Comparison of ENCODE assay signal across 10 cellular contexts in genomic region chr10:79098596-79099015, GRCh38. TPM values are rescaled to one million over a fixed set of nuclear protein-coding genes. Genes with fewer than 3 reads are reported as not detected.
DNase-seq lines count a peak whose midpoint lies in the region; ATAC-seq and TF ChIP-seq lines count a peak whose summit lies in the region.
"Had no signal": no experiment of that assay in that cellular context is flagged by ENCODE, and none has a peak within 500 bp of the region (broad histone marks: within the 10 kb centered on the region; RNA-seq: fewer than 3 reads in every experiment).

No MANE protein-coding gene starts in this region.

- H3K4me1 Mint-ChIP-seq in CD8-positive, alpha-beta memory T cell, result peaks cover 23 to 57% (median 31%) of the 10 kb centered on the region in 3 donors

- peak; percentile 69 for DNase-seq in GM10248 (ENCODE audit: extremely low spot score)
- peak; percentile 70 for DNase-seq in RPMI8226
- no peak for DNase-seq in testis
- DNase-seq in CD8-positive, alpha-beta memory T cell, result no peak
- DNase-seq in DMS53 treated with DMSO at 0.1 percent for 48 hours (lab: John Stamatoyannopoulos, UW; ENCODE audit: unreplicated experiment), result no peak
- DNase-seq in activated CD8-positive, alpha-beta memory T cell treated with anti-CD3 and anti-CD28 coated beads, Interleukin-2, amount 50 U/mL, for 4 hours, result no peak
- DNase-seq: activated CD4-positive, alpha-beta T cell treated with anti-CD3 and anti-CD28 coated beads, Interleukin-2, amount 50 U/mL, for 48 hours had no signal

- TF ChIP-seq POLR2A in testis (IDR thresholded peaks at IDR 0.05), result no peak

- peaks cover 40% of the 10 kb centered on the region for H3K4me1 ChIP-seq in testis
- peaks cover 22% of the 10 kb centered on the region for H3K4me1 ChIP-seq in CD8-positive, alpha-beta memory T cell (ENCODE audit: insufficient read depth, low read length)

- POLR2A ChIA-PET in GM10248 (lab: Yijun Ruan, JAX), result interaction anchor here (0.5 kb wide), 1 partner anchor 277 kb away, joined by 3 read pairs; no protein-coding TSS in a partner anchor
- POLR2A ChIA-PET in CD8-positive, alpha-beta memory T cell (lab: Charles Lee), result no interaction called here

- 81 to 92% methylated on average over 10 of the region's 10 CpGs for WGBS in testis, 2 donors

- TF ChIP-seq CTCF in GM10248 (IDR thresholded peaks at IDR 0.05; ENCODE audit: control extremely low read depth, extremely low read depth, low read depth, missing control alignments) (no peak), testis (IDR thresholded peaks at IDR 0.05) (no peak)

- no peaks in the 10 kb centered on the region for H3K36me3 ChIP-seq in testis (ENCODE audit: low read depth, missing control alignments)
- H3K36me3 ChIP-seq in CD8-positive, alpha-beta memory T cell (ENCODE audit: insufficient read depth, low read length), result no peaks in the 10 kb centered on the region

- no peaks in the 10 kb centered on the region for H3K27me3 ChIP-seq in testis
- H3K27me3 ChIP-seq in CD8-positive, alpha-beta memory T cell (ENCODE audit: insufficient read depth, low read length, poor library complexity, severe bottlenecking), result no peaks in the 10 kb centered on the region

- no peaks in the 10 kb centered on the region for H3K36me3 Mint-ChIP-seq in CD8-positive, alpha-beta memory T cell

- peak overlapping the region in 1 of 7 donors; percentile 48 for H3K4me3 Mint-ChIP-seq in CD8-positive, alpha-beta memory T cell

- peak; percentile 67 for ATAC-seq in GM19438 (IDR thresholded peaks at IDR 0.05; ENCODE audit: low read depth, unreplicated experiment)
- peak; percentile 90 for ATAC-seq in HG03025 (IDR thresholded peaks at IDR 0.05; ENCODE audit: low FRiP score, unreplicated experiment)

- no peaks in the 10 kb centered on the region for H3K9me3 ChIP-seq in testis
- H3K9me3 ChIP-seq in CD8-positive, alpha-beta memory T cell (ENCODE audit: low read length), result no peaks in the 10 kb centered on the region

- peak overlapping the region in 1 of 8 donors; percentile 54 for H3K27ac Mint-ChIP-seq in CD8-positive, alpha-beta memory T cell

- CTCF ChIA-PET in GM10248 (lab: Yijun Ruan, JAX), result interaction anchor here (0.7 to 1.3 kb wide), 4 partner anchors 11 to 96 kb away, joined by 3 to 6 read pairs (median 4); no protein-coding TSS in a partner anchor
- CTCF ChIA-PET in CD8-positive, alpha-beta memory T cell (lab: Charles Lee), result interaction anchor here (1.2 kb wide), 1 partner anchor 32 kb away, joined by 3 read pairs; no protein-coding TSS in a partner anchor

- intact Hi-C loops in testis (cut with DNase I; ENCODE audit: low total_unique reads), result no loop called here

- H3K27me3 Mint-ChIP-seq in CD8-positive, alpha-beta memory T cell, result peaks cover 0 to 2% of the 10 kb centered on the region in 2 donors

- no peak overlapping the region for H3K27ac ChIP-seq in testis
- H3K27ac ChIP-seq in CD8-positive, alpha-beta memory T cell (ENCODE audit: low read depth, low read length), result no peak overlapping the region
- H3K27ac ChIP-seq: parathyroid adenoma had no signal

- H3K9me3 Mint-ChIP-seq in CD8-positive, alpha-beta memory T cell, result no peaks in the 10 kb centered on the region

- no peak overlapping the region for H3K4me3 ChIP-seq in testis
- no peak overlapping the region for H3K4me3 ChIP-seq in CD8-positive, alpha-beta memory T cell (ENCODE audit: low read length)

RNA-seq across cellular contexts. Expression of gene ZMIZ1, which starts 29.8 kb away (rescaled TPM):
- total RNA-seq in testis, result 10 to 100 TPM; 18.8 to 22.0 TPM
- 15.2 TPM for polyA plus RNA-seq in testis (ENCODE audit: insufficient read depth, low read depth, low replicate concordance)
- 10 to 100 TPM; 34.7 to 36.3 TPM for total RNA-seq in CD8-positive, alpha-beta memory T cell
- polyA plus RNA-seq in CD8-positive, alpha-beta memory T cell, result 8.0 TPM

Comparison
In these comparisons a context has a peak if more than half of its experiments do, and no peak if none do; other contexts are left out.
1. DNase-seq: peak in GM10248 (single experiment) and RPMI8226 (single experiment); none in testis (single experiment), CD8-positive, alpha-beta memory T cell (0 of 5), DMS53 treated with DMSO at 0.1 percent for 48 hours (single experiment) and activated CD8-positive, alpha-beta memory T cell treated with anti-CD3 and anti-CD28 coated beads, Interleukin-2, amount 50 U/mL, for 4 hours (single experiment).